29 cellular contexts compared by ENCODE assay signal in genomic region chr1:115544131-115544530, GRCh38.
DNase-seq lines count a peak whose midpoint lies in the region; ATAC-seq and TF ChIP-seq lines count a peak whose summit lies in the region.
"Had no signal": no experiment of that assay in that cellular context is flagged by ENCODE, and none has a peak within 500 bp of the region (broad histone marks: within the 10 kb centered on the region; RNA-seq: fewer than 3 reads in every experiment).

No MANE protein-coding gene starts in this region.

- no peak overlapping the region for H3K4me3 ChIP-seq in fibroblast of pulmonary artery (replicated peaks; ENCODE audit: low read depth, low read length)
- H3K4me3 ChIP-seq: adrenal gland, coronary artery, gastrocnemius medialis, lower lobe of right lung, PC-9 had no signal

- no peaks in the 10 kb centered on the region for H3K36me3 Mint-ChIP-seq in T-helper 17 cell (ENCODE audit: low read depth)
- H3K36me3 Mint-ChIP-seq: natural killer cell treated with Interleukin-12 subunit alpha and Interleukin-12 subunit beta and Interleukin-15 and Interleukin-18, amount 100 ng/mL, for 72 hours; stimulated activated effector memory CD8-positive, alpha-beta T cell treated with anti-CD3 and anti-CD28 coated beads, Interleukin-12 subunit alpha, Interleukin-12 subunit beta, amount 100 ng/mL, for 72 hours had no signal

- H3K4me1 Mint-ChIP-seq in T-helper 17 cell: no peaks in the 10 kb centered on the region
- H3K4me1 Mint-ChIP-seq: activated CD4-positive, alpha-beta memory T cell treated with anti-CD3 and anti-CD28 coated beads, Interleukin-2, amount 10 ng/mL, durations not matched to agents 7 days and 5 days; CD4-positive, CD25-positive, alpha-beta regulatory T cell; stimulated activated effector memory CD8-positive, alpha-beta T cell treated with anti-CD3 and anti-CD28 coated beads, Interleukin-12 subunit alpha, Interleukin-12 subunit beta, amount 100 ng/mL, for 72 hours had no signal

- peak; percentile 51 for DNase-seq in EH (ENCODE audit: low read depth)
- DNase-seq in astrocyte of the hippocampus (ENCODE audit: low read depth, low spot score): peak; percentile 19
- peak; percentile 50 for DNase-seq in fibroblast of pulmonary artery (ENCODE audit: low read depth)
- DNase-seq in renal cortical epithelial cell (ENCODE audit: low read depth): peak; percentile 39
- DNase-seq in amniotic stem cell (lab: John Stamatoyannopoulos, UW): no peak
- no peak for DNase-seq in activated CD4-positive, CD25-positive, alpha-beta regulatory T cell treated with anti-CD3 and anti-CD28 coated beads, Interleukin-2, amount 50 U/mL, for 72 hours
- DNase-seq in NCI-H345 treated with DMSO at 0.1 percent for 48 hours (lab: John Stamatoyannopoulos, UW; ENCODE audit: unreplicated experiment): no peak
- no peak for DNase-seq in T-helper 17 cell
- DNase-seq: activated CD4-positive, alpha-beta memory T cell treated with anti-CD3 and anti-CD28 coated beads, Interleukin-2, amount 10 ng/mL, durations not matched to agents 7 days and 5 days; activated naive CD4-positive, alpha-beta T cell treated with anti-CD3 and anti-CD28 coated beads for 36 hours; adrenal gland; AML-193; CD4-positive, CD25-positive, alpha-beta regulatory T cell; DND-41; effector memory CD4-positive, alpha-beta T cell; gastrocnemius medialis; GOT3; kidney glomerular epithelial cell; lower lobe of right lung; NCI-H1092; NCI-H1694 treated with DMSO at 0.1 percent for 48 hours; PC-9 had no signal

- no peak overlapping the region for H3K4me3 Mint-ChIP-seq in T-helper 17 cell
- H3K4me3 Mint-ChIP-seq: activated CD4-positive, alpha-beta memory T cell treated with anti-CD3 and anti-CD28 coated beads, Interleukin-2, amount 10 ng/mL, durations not matched to agents 7 days and 5 days; activated naive CD4-positive, alpha-beta T cell treated with anti-CD3 and anti-CD28 coated beads for 36 hours; CD4-positive, CD25-positive, alpha-beta regulatory T cell; natural killer cell treated with Interleukin-12 subunit alpha and Interleukin-12 subunit beta and Interleukin-15 and Interleukin-18, amount 100 ng/mL, for 72 hours; stimulated activated effector memory CD8-positive, alpha-beta T cell treated with anti-CD3 and anti-CD28 coated beads, Interleukin-12 subunit alpha, Interleukin-12 subunit beta, amount 100 ng/mL, for 72 hours; type B pancreatic cell had no signal

- no peak for TF ChIP-seq CTCF in fibroblast of pulmonary artery (IDR thresholded peaks at IDR 0.05; ENCODE audit: low read length, missing control alignments)

- no peak for ATAC-seq in T-helper 17 cell
- ATAC-seq: activated CD4-positive, CD25-positive, alpha-beta regulatory T cell treated with anti-CD3 and anti-CD28 coated beads, Interleukin-2, amount 50 U/mL, for 24 hours; gastrocnemius medialis; natural killer cell treated with Interleukin-12 subunit alpha and Interleukin-12 subunit beta and Interleukin-15 and Interleukin-18, amount 100 ng/mL, for 72 hours; Right ventricle myocardium inferior; SK-N-SH treated with all-trans-retinoic acid at 6 μM for 48 hours; stimulated activated effector memory CD8-positive, alpha-beta T cell treated with anti-CD3 and anti-CD28 coated beads, Interleukin-12 subunit alpha, Interleukin-12 subunit beta, amount 100 ng/mL, for 72 hours had no signal

- peaks cover 20% of the 10 kb centered on the region for H3K27me3 Mint-ChIP-seq in T-helper 17 cell

- no peak overlapping the region for H3K27ac Mint-ChIP-seq in T-helper 17 cell
- H3K27ac Mint-ChIP-seq: activated CD4-positive, alpha-beta memory T cell treated with anti-CD3 and anti-CD28 coated beads, Interleukin-2, amount 10 ng/mL, durations not matched to agents 7 days and 5 days; activated naive CD4-positive, alpha-beta T cell treated with anti-CD3 and anti-CD28 coated beads for 36 hours; CD4-positive, CD25-positive, alpha-beta regulatory T cell; natural killer cell treated with Interleukin-12 subunit alpha and Interleukin-12 subunit beta and Interleukin-15 and Interleukin-18, amount 100 ng/mL, for 72 hours; stimulated activated effector memory CD8-positive, alpha-beta T cell treated with anti-CD3 and anti-CD28 coated beads, Interleukin-12 subunit alpha, Interleukin-12 subunit beta, amount 100 ng/mL, for 72 hours had no signal

- H3K9me3 ChIP-seq in T-helper 17 cell (ENCODE audit: control insufficient read depth, low read length, poor library complexity, severe bottlenecking): no peaks in the 10 kb centered on the region
- H3K9me3 ChIP-seq: adrenal gland, gastrocnemius medialis, lower lobe of right lung had no signal

Comparison
In these comparisons a context has a peak if more than half of its experiments do, and no peak if none do; other contexts are left out.
1. DNase-seq: peak in EH (single experiment), astrocyte of the hippocampus (single experiment), fibroblast of pulmonary artery (single experiment) and renal cortical epithelial cell (single experiment); none in amniotic stem cell (single experiment), activated CD4-positive, CD25-positive, alpha-beta regulatory T cell treated with anti-CD3 and anti-CD28 coated beads, Interleukin-2, amount 50 U/mL, for 72 hours (single experiment), NCI-H345 treated with DMSO at 0.1 percent for 48 hours (single experiment) and T-helper 17 cell (0 of 3).